Comparison of ENCODE assay signal across 29 cellular contexts in genomic region chr5:58327289-58327688, GRCh38.
A peak's percentile ranks its signal among the peaks of the same experiment; 100 is the strongest.
DNase-seq lines count a peak whose midpoint lies in the region; ATAC-seq, FAIRE-seq and TF ChIP-seq lines count a peak whose summit lies in the region.
"Had no signal": no experiment of that assay in that cellular context is flagged by ENCODE, and none has a peak within 500 bp of the region (broad histone marks: within the 10 kb centered on the region; RNA-seq: fewer than 3 reads in every experiment).

No MANE protein-coding gene starts in this region.

- no peaks in the 10 kb centered on the region for H3K9me3 ChIP-seq in astrocyte (ENCODE audit: insufficient read depth, low read depth, low read length)

- no peaks in the 10 kb centered on the region for H3K79me2 ChIP-seq in astrocyte (ENCODE audit: insufficient read depth, low read length)

- no peaks in the 10 kb centered on the region for H3K36me3 Mint-ChIP-seq in astrocyte (ENCODE audit: low read depth, unreplicated experiment)
- H3K36me3 Mint-ChIP-seq in chondrocyte (ENCODE audit: low read depth), result no peaks in the 10 kb centered on the region
- H3K36me3 Mint-ChIP-seq: activated CD8-positive, alpha-beta memory T cell treated with anti-CD3 and anti-CD28 coated beads, Interleukin-2, amount 10 ng/mL, durations not matched to agents 7 days and 5 days; activated naive CD4-positive, alpha-beta T cell treated with anti-CD3 and anti-CD28 coated beads, Interleukin-2, amount 10 ng/mL, durations not matched to agents 7 days and 5 days; CD8-positive, alpha-beta memory T cell; natural killer cell had no signal

- H3K36me3 ChIP-seq in astrocyte (ENCODE audit: insufficient read depth, low read length), result no peaks in the 10 kb centered on the region
- H3K36me3 ChIP-seq: WERI-Rb-1 had no signal

- H2AFZ ChIP-seq in astrocyte (ENCODE audit: low read depth, low read length), result no peak overlapping the region

- no peak overlapping the region for H3K9ac ChIP-seq in astrocyte (ENCODE audit: low read length)

- H3K27ac Mint-ChIP-seq in astrocyte (ENCODE audit: unreplicated experiment), result no peak overlapping the region
- H3K27ac Mint-ChIP-seq in chondrocyte (ENCODE audit: unreplicated experiment), result no peak overlapping the region
- H3K27ac Mint-ChIP-seq: activated CD4-positive, alpha-beta T cell treated with anti-CD3 and anti-CD28 coated beads, Interleukin-2, amount 10 ng/mL, durations not matched to agents 24 days and 14 days; activated CD8-positive, alpha-beta memory T cell treated with anti-CD3 and anti-CD28 coated beads, Interleukin-2, amount 10 ng/mL, durations not matched to agents 7 days and 5 days; activated naive CD4-positive, alpha-beta T cell treated with anti-CD3 and anti-CD28 coated beads, Interleukin-2, amount 10 ng/mL, durations not matched to agents 7 days and 5 days; B cell; CD8-positive, alpha-beta memory T cell; dendritic cell treated with granulocyte-macrophage colony-stimulating factor and Interleukin-4, amounts not matched to agents 40 ng/mL and 50 ng/mL, for 4 days; natural killer cell had no signal

- H3K27me3 Mint-ChIP-seq in astrocyte (ENCODE audit: low read depth, unreplicated experiment), result no peaks in the 10 kb centered on the region
- no peaks in the 10 kb centered on the region for H3K27me3 Mint-ChIP-seq in chondrocyte (ENCODE audit: low read depth)
- H3K27me3 Mint-ChIP-seq: activated CD4-positive, alpha-beta T cell treated with anti-CD3 and anti-CD28 coated beads, Interleukin-2, amount 10 ng/mL, durations not matched to agents 24 days and 14 days; activated CD8-positive, alpha-beta memory T cell treated with anti-CD3 and anti-CD28 coated beads, Interleukin-2, amount 10 ng/mL, durations not matched to agents 7 days and 5 days; activated naive CD4-positive, alpha-beta T cell treated with anti-CD3 and anti-CD28 coated beads, Interleukin-2, amount 10 ng/mL, durations not matched to agents 7 days and 5 days; B cell; CD8-positive, alpha-beta memory T cell; dendritic cell treated with granulocyte-macrophage colony-stimulating factor and Interleukin-4, amounts not matched to agents 40 ng/mL and 50 ng/mL, for 4 days had no signal

- H3K9me3 Mint-ChIP-seq in astrocyte (ENCODE audit: unreplicated experiment) (no peaks in the 10 kb centered on the region), chondrocyte (ENCODE audit: low read depth) (peaks cover 1% of the 10 kb centered on the region)
- H3K9me3 Mint-ChIP-seq: activated CD4-positive, alpha-beta T cell treated with anti-CD3 and anti-CD28 coated beads, Interleukin-2, amount 10 ng/mL, durations not matched to agents 24 days and 14 days; activated naive CD4-positive, alpha-beta T cell treated with anti-CD3 and anti-CD28 coated beads, Interleukin-2, amount 10 ng/mL, durations not matched to agents 7 days and 5 days; CD8-positive, alpha-beta memory T cell; natural killer cell had no signal

- peaks cover 9% of the 10 kb centered on the region for H3K4me1 Mint-ChIP-seq in astrocyte (ENCODE audit: low read depth, unreplicated experiment)
- peaks cover 18% of the 10 kb centered on the region for H3K4me1 Mint-ChIP-seq in chondrocyte (ENCODE audit: low read depth)
- H3K4me1 Mint-ChIP-seq: activated CD4-positive, alpha-beta T cell treated with anti-CD3 and anti-CD28 coated beads, Interleukin-2, amount 10 ng/mL, durations not matched to agents 24 days and 14 days; activated CD8-positive, alpha-beta memory T cell treated with anti-CD3 and anti-CD28 coated beads, Interleukin-2, amount 10 ng/mL, durations not matched to agents 7 days and 5 days; activated naive CD4-positive, alpha-beta T cell treated with anti-CD3 and anti-CD28 coated beads, Interleukin-2, amount 10 ng/mL, durations not matched to agents 7 days and 5 days; B cell; CD8-positive, alpha-beta memory T cell; natural killer cell had no signal

- H3K4me2 ChIP-seq in astrocyte (ENCODE audit: low read length), result no peak overlapping the region
- H3K4me2 ChIP-seq: smooth muscle cell had no signal

- H3K4me3 Mint-ChIP-seq in astrocyte (ENCODE audit: unreplicated experiment), result no peak overlapping the region
- no peak overlapping the region for H3K4me3 Mint-ChIP-seq in chondrocyte (ENCODE audit: unreplicated experiment)
- H3K4me3 Mint-ChIP-seq: activated CD4-positive, alpha-beta T cell treated with anti-CD3 and anti-CD28 coated beads, Interleukin-2, amount 10 ng/mL, durations not matched to agents 24 days and 14 days; activated CD8-positive, alpha-beta memory T cell treated with anti-CD3 and anti-CD28 coated beads, Interleukin-2, amount 10 ng/mL, durations not matched to agents 7 days and 5 days; activated naive CD4-positive, alpha-beta T cell treated with anti-CD3 and anti-CD28 coated beads, Interleukin-2, amount 10 ng/mL, durations not matched to agents 7 days and 5 days; B cell; CD8-positive, alpha-beta memory T cell; dendritic cell treated with granulocyte-macrophage colony-stimulating factor and Interleukin-4, amounts not matched to agents 40 ng/mL and 50 ng/mL, for 4 days; natural killer cell had no signal

- H3K4me1 ChIP-seq in astrocyte (ENCODE audit: insufficient read depth, low read length), result peaks cover 7% of the 10 kb centered on the region

- H3K4me3 ChIP-seq in astrocyte (ENCODE audit: insufficient read depth, low read depth, low read length), result no peak overlapping the region
- H3K4me3 ChIP-seq: smooth muscle cell had no signal

- TF ChIP-seq CTCF in astrocyte (IDR thresholded peaks at IDR 0.05; ENCODE audit: insufficient read depth, low read depth, low read length), result no peak
- TF ChIP-seq CTCF in chondrocyte (IDR thresholded peaks at IDR 0.05), result no peak

- H3K27me3 ChIP-seq in astrocyte (ENCODE audit: insufficient read depth, low read length), result no peaks in the 10 kb centered on the region

- H3K27ac ChIP-seq in astrocyte (ENCODE audit: low read depth, low read length), result no peak overlapping the region
- H3K27ac ChIP-seq: WERI-Rb-1 had no signal

- no peaks in the 10 kb centered on the region for H4K20me1 ChIP-seq in astrocyte (ENCODE audit: insufficient read depth, low read length)

- DNase-seq in astrocyte (ENCODE audit: low read depth) (no peak), ecto neural progenitor cell (ENCODE audit: low spot score) (no peak), chondrocyte (ENCODE audit: low spot score) (no peak), HTR-8/SVneo (ENCODE audit: insufficient read length, low spot score) (no peak), NCI-H524 (lab: John Stamatoyannopoulos, UW) (no peak)
- DNase-seq: activated CD4-positive, alpha-beta T cell treated with anti-CD3 and anti-CD28 coated beads, Interleukin-2, amount 10 ng/mL, durations not matched to agents 24 days and 14 days; activated CD8-positive, alpha-beta memory T cell treated with anti-CD3 and anti-CD28 coated beads, Interleukin-2, amount 10 ng/mL, durations not matched to agents 7 days and 5 days; activated naive CD4-positive, alpha-beta T cell treated with anti-CD3 and anti-CD28 coated beads, Interleukin-2, amount 10 ng/mL, durations not matched to agents 7 days and 5 days; amniotic stem cell; CD8-positive, alpha-beta memory T cell; left ventricle myocardium superior; midbrain; natural killer cell; NCI-H1092 treated with DMSO at 0.1 percent for 48 hours; NCI-H187 treated with DMSO at 0.1 percent for 48 hours; OCI-M1; stimulated activated CD4-positive, alpha-beta T cell treated with anti-CD3 and anti-CD28 coated beads, Interleukin-2, amount 100 ng/mL, for 24 hours; substantia nigra; WERI-Rb-1 had no signal

- FAIRE-seq in astrocyte (lab: Jason Lieb, UNC), result peak; percentile 54
- no peak for FAIRE-seq in HTR-8/SVneo (lab: Jason Lieb, UNC)
- FAIRE-seq: endometrium, G401.6, islet of Langerhans had no signal

- ATAC-seq in GM18517 (IDR thresholded peaks at IDR 0.05; ENCODE audit: unreplicated experiment), result peak; percentile 78
- peak; percentile 61 for ATAC-seq in GM21723 (IDR thresholded peaks at IDR 0.05; ENCODE audit: unreplicated experiment)
- ATAC-seq in HG03280 (IDR thresholded peaks at IDR 0.05; ENCODE audit: unreplicated experiment), result peak; percentile 48
- ATAC-seq: activated CD8-positive, alpha-beta memory T cell treated with anti-CD3 and anti-CD28 coated beads, Interleukin-2, amount 10 ng/mL, durations not matched to agents 7 days and 5 days; left ventricle myocardium superior; natural killer cell; Right ventricle myocardium inferior had no signal
